13 cellular contexts compared by ENCODE assay signal in the genomic region with DNA sequence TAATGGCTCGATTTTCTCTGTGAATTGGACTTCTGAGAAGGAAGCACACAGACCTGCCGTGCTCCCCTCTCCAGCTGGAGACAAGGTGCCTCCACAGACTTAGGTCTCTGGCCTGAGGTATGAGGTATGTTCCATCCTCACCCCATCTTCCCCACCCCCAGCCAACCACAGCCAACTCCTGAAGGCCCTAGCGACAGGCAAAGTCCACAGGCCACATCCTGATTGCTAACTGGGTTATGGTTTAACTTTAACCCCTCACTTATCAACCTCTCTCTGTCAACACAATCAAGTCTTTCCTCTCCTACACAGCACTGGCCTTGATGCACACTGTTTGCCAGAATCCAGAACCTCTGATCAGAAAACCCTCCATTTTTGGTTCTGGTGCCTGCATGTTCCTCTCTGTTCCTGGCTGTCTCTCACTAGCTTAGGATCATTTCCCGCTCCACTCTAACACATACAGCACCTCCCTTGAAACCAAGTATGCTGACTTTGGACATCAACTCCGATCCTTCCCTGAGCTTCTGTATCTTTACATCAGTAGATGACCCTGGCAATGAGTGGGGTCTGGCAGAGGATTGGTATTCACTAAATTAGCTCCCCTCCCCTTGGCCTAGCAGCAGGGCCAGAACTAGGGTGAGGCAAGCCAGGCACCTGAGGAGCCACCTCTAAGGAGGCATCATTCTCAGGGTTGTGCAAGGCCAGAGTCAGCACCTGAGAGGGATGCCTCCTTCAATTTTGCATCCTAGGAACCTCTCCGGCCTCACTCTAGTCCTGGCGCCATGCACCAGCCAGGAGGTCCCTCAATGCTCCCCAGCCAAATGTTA. TPM values are rescaled to one million over a fixed set of nuclear protein-coding genes. Genes with fewer than 3 reads are reported as not detected.
DNase-seq lines count a peak whose midpoint lies in the region; TF ChIP-seq lines count a peak whose summit lies in the region.
"Had no signal": no experiment of that assay in that cellular context is flagged by ENCODE, and none has a peak within 500 bp of the region (broad histone marks: within the 10 kb centered on the region; RNA-seq: fewer than 3 reads in every experiment).

No MANE protein-coding gene starts in this region.

- in situ Hi-C loops in transverse colon (cut with MboI; ENCODE audit: low pct_ligation_motif_present in 1 of 4, low pct_unique_long_range_greater_than_20kb in 1 of 4, low sequenced_read_pairs in 3 of 4): loop anchor here in 2 of 4 donors (5.0 to 10.0 kb wide), 2 partner anchors 82 to 154 kb away; a partner anchor contains a TSS

- H3K9me2 ChIP-seq in hepatocyte (replicated peaks; ENCODE audit: insufficient read depth): no peaks in the 10 kb centered on the region

- H3K4me1 ChIP-seq in hepatocyte (ENCODE audit: insufficient read depth) (peaks cover 28% of the 10 kb centered on the region), transverse colon (peaks cover 6 to 56% (median 19%) of the 10 kb centered on the region in 4 donors), adrenal gland (replicated peaks in 1 of 2) (peaks cover 0 to 10% of the 10 kb centered on the region in 2 donors)

- no peaks in the 10 kb centered on the region for H3K9me3 ChIP-seq in hepatocyte (ENCODE audit: low read depth)
- H3K9me3 ChIP-seq in transverse colon: no peaks in the 10 kb centered on the region
- no peaks in the 10 kb centered on the region for H3K9me3 ChIP-seq in adrenal gland (replicated peaks in 1 of 3)

- POLR2A ChIA-PET in activated CD4-positive, alpha-beta memory T cell treated with anti-CD3 and anti-CD28 coated beads for 36 hours (lab: Charles Lee): interaction anchor here (0.5 to 5.1 kb wide), 11 partner anchors 9 to 199 kb away, joined by 3 to 83 read pairs (median 6); a partner anchor contains a TSS

- no peak for TF ChIP-seq EP300 in transverse colon (IDR thresholded peaks at IDR 0.05; ENCODE audit: low read depth)

- TF ChIP-seq POLR2A in transverse colon (IDR thresholded peaks at IDR 0.05) (no peak), adrenal gland (IDR thresholded peaks at IDR 0.05) (no peak)

- no peak overlapping the region for H3K27ac Mint-ChIP-seq in activated CD4-positive, alpha-beta memory T cell treated with anti-CD3 and anti-CD28 coated beads for 36 hours
- H3K27ac Mint-ChIP-seq: IgD-negative memory B cell had no signal

- peaks cover 42% of the 10 kb centered on the region for H3K4me1 Mint-ChIP-seq in activated CD4-positive, alpha-beta memory T cell treated with anti-CD3 and anti-CD28 coated beads for 36 hours (ENCODE audit: low read depth)
- H3K4me1 Mint-ChIP-seq: neural crest cell had no signal

- H3K79me2 ChIP-seq in hepatocyte: no peaks in the 10 kb centered on the region

- no peaks in the 10 kb centered on the region for H4K20me1 ChIP-seq in hepatocyte (ENCODE audit: insufficient read depth, poor library complexity, severe bottlenecking)

- H3K27me3 Mint-ChIP-seq in activated CD4-positive, alpha-beta memory T cell treated with anti-CD3 and anti-CD28 coated beads for 36 hours: no peaks in the 10 kb centered on the region

- H3K4me2 ChIP-seq in hepatocyte: peak overlapping the region; percentile 44

- H3K36me3 ChIP-seq in hepatocyte (replicated peaks; ENCODE audit: insufficient read depth, low read depth) (no peaks in the 10 kb centered on the region), transverse colon (no peaks in the 10 kb centered on the region), adrenal gland (replicated peaks in 1 of 2) (no peaks in the 10 kb centered on the region)

- H3K36me3 Mint-ChIP-seq in activated CD4-positive, alpha-beta memory T cell treated with anti-CD3 and anti-CD28 coated beads for 36 hours: peaks cover 47% of the 10 kb centered on the region
- H3K36me3 Mint-ChIP-seq: IgD-negative memory B cell had no signal

- no peak overlapping the region for H3K4me3 ChIP-seq in hepatocyte
- H3K4me3 ChIP-seq in transverse colon: no peak overlapping the region
- H3K4me3 ChIP-seq in adrenal gland: no peak overlapping the region

- H2AFZ ChIP-seq in hepatocyte: no peak overlapping the region

- TF ChIP-seq CTCF in hepatocyte (IDR thresholded peaks at IDR 0.05; ENCODE audit: poor library complexity) (no peak), transverse colon (IDR thresholded peaks at IDR 0.05) (no peak), adrenal gland (IDR thresholded peaks at IDR 0.05) (no peak)

- H3K4me3 Mint-ChIP-seq in activated CD4-positive, alpha-beta memory T cell treated with anti-CD3 and anti-CD28 coated beads for 36 hours: no peak overlapping the region
- H3K4me3 Mint-ChIP-seq: IgD-negative memory B cell, neural crest cell had no signal

- no peaks in the 10 kb centered on the region for H3K27me3 ChIP-seq in hepatocyte
- H3K27me3 ChIP-seq in transverse colon: no peaks in the 10 kb centered on the region
- no peaks in the 10 kb centered on the region for H3K27me3 ChIP-seq in adrenal gland

- CTCF ChIA-PET in activated CD4-positive, alpha-beta memory T cell treated with anti-CD3 and anti-CD28 coated beads for 36 hours (lab: Charles Lee): interaction anchor here (0.5 to 2.0 kb wide), 14 partner anchors 8 to 284 kb away, joined by 3 to 12 read pairs (median 6); a partner anchor contains a TSS

- intact Hi-C loops in activated CD4-positive, alpha-beta memory T cell treated with anti-CD3 and anti-CD28 coated beads for 36 hours (cut with micrococcal nuclease): loop anchor here (5.0 kb wide), 1 partner anchor 369 kb away; a partner anchor contains a TSS
- intact Hi-C loops in transverse colon (cut with DNase I; ENCODE audit: low total_unique reads): no loop called here
- intact Hi-C loops in adrenal gland (cut with DNase I): no loop called here
- intact Hi-C loops in cardiac septum (cut with DNase I): loop anchor here (10.0 kb wide), 1 partner anchor 282 kb away; no protein-coding TSS in a partner anchor

- 67% methylated on average over 7 of the region's 7 CpGs for WGBS in hepatocyte (ENCODE audit: low lambda C conversion rate, missing lambda C conversion rate)
- 54 to 60% methylated on average over 1 to 7 of the region's 7 CpGs for WGBS in transverse colon (ENCODE audit: low coverage in 1 of 2), 2 donors
- 69 to 81% (median 76%) methylated on average over 6 to 7 of the region's 7 CpGs for WGBS in adrenal gland, 4 donors

- peak overlapping the region; percentile 98 for H3K27ac ChIP-seq in hepatocyte
- H3K27ac ChIP-seq in transverse colon: peak overlapping the region; percentile 71 to 81 (median 74)
- no peak overlapping the region for H3K27ac ChIP-seq in adrenal gland

- DNase-seq in stimulated activated CD4-positive, alpha-beta T cell treated with anti-CD3 and anti-CD28 coated beads, Interleukin-15, amount 100 ng/mL, for 24 hours: peak; percentile 73
- no peak for DNase-seq in stimulated activated CD4-positive, alpha-beta T cell treated with anti-CD3 and anti-CD28 coated beads, Interleukin-4, amount 100 ng/mL, for 1 hour
- peak; percentile 83 for DNase-seq in activated CD4-positive, alpha-beta memory T cell treated with anti-CD3 and anti-CD28 coated beads for 36 hours
- peak; percentile 76 for DNase-seq in hepatocyte (ENCODE audit: low spot score)
- DNase-seq in transverse colon: peak; percentile 88
- no peak for DNase-seq in adrenal gland
- no peak for DNase-seq in cardiac septum (ENCODE audit: low spot score)
- DNase-seq in Kasumi-1 (lab: John Stamatoyannopoulos, UW): no peak
- DNase-seq: hippocampal formation, NCI-H82, T1000 had no signal

- no peaks in the 10 kb centered on the region for H3K9me3 Mint-ChIP-seq in activated CD4-positive, alpha-beta memory T cell treated with anti-CD3 and anti-CD28 coated beads for 36 hours
- H3K9me3 Mint-ChIP-seq: IgD-negative memory B cell, neural crest cell had no signal

RNA-seq across cellular contexts. Expression of a gene that starts 22.0 kb away (rescaled TPM):
- total RNA-seq in activated CD4-positive, alpha-beta memory T cell treated with anti-CD3 and anti-CD28 coated beads for 36 hours: 100 to 1,000 TPM; 155 to 163 TPM
- total RNA-seq in hepatocyte (3.5 and 5.3 TPM in 2 replicates), transverse colon (10 to 100 TPM in 2 of 4 donors, 1 to 10 TPM in 2; 3.2 to 15.1 (median 8.0) TPM), adrenal gland (10 to 100 TPM in 2 of 8 donors, 1 to 10 TPM in 6; 1.8 to 12.6 (median 5.2) TPM), cardiac septum (5.4 TPM)
- polyA plus RNA-seq in hepatocyte (5.0 and 5.9 TPM in 2 replicates), adrenal gland (10 to 100 TPM in 1 of 3 donors, 1 to 10 TPM in 2; 3.3 to 13.9 (median 4.2) TPM)
- total RNA-seq: neural crest cell had no signal

RNA-seq across cellular contexts. Expression of a gene that starts 26.4 kb away (rescaled TPM):
- not detected for total RNA-seq in activated CD4-positive, alpha-beta memory T cell treated with anti-CD3 and anti-CD28 coated beads for 36 hours
- total RNA-seq in hepatocyte (1.1 and 1.3 TPM in 2 replicates), transverse colon (under 1 TPM in 2 of 4 donors, not detected in 2; 0.14 to 0.37 TPM), adrenal gland (under 1 TPM; 0.09 to 0.96 (median 0.34) TPM), cardiac septum (20.0 TPM)
- polyA plus RNA-seq in hepatocyte (0.92 and 1.2 TPM in 2 replicates), adrenal gland (under 1 TPM; 0.10 to 0.84 (median 0.40) TPM)
- polyA plus RNA-seq: IgD-negative memory B cell had no signal

RNA-seq across cellular contexts. Expression of a gene that starts 49.4 kb away (rescaled TPM):
- total RNA-seq in activated CD4-positive, alpha-beta memory T cell treated with anti-CD3 and anti-CD28 coated beads for 36 hours: 10 to 100 TPM; 47.3 to 49.0 TPM
- total RNA-seq in hepatocyte: 20.6 and 21.1 TPM in 2 replicates
- polyA plus RNA-seq in hepatocyte: 10.2 and 10.8 TPM in 2 replicates
- total RNA-seq in transverse colon: 10 to 100 TPM in 2 of 4 donors, 1 to 10 TPM in 2; 2.4 to 15.2 (median 8.2) TPM
- total RNA-seq in adrenal gland: 1 to 10 TPM in 2 of 8 donors, under 1 TPM in 6; 0.28 to 1.2 (median 0.85) TPM
- polyA plus RNA-seq in adrenal gland: 1 to 10 TPM in 1 of 3 donors, under 1 TPM in 2; 0.67 to 1.1 (median 0.71) TPM
- 3.8 TPM for total RNA-seq in cardiac septum

RNA-seq across cellular contexts. Expression of a gene that starts 50.2 kb away (rescaled TPM):
- under 1 TPM; 0.22 to 0.36 TPM for total RNA-seq in activated CD4-positive, alpha-beta memory T cell treated with anti-CD3 and anti-CD28 coated beads for 36 hours
- total RNA-seq in hepatocyte: 0.57 and 1.0 TPM in 2 replicates
- polyA plus RNA-seq in hepatocyte: 0.55 and 1.1 TPM in 2 replicates
- 1 to 10 TPM in 1 of 4 donors, under 1 TPM in 2, not detected in 1; 0.41 to 1.1 (median 0.75) TPM for total RNA-seq in transverse colon
- total RNA-seq in adrenal gland: 10 to 100 TPM in 2 of 8 donors, 1 to 10 TPM in 6; 2.9 to 16.9 (median 6.9) TPM
- 1 to 10 TPM; 1.7 to 5.9 (median 1.8) TPM for polyA plus RNA-seq in adrenal gland
- 17.0 TPM for total RNA-seq in cardiac septum
- polyA plus RNA-seq: IgD-negative memory B cell had no signal

Comparison
In these comparisons a context has a peak if more than half of its experiments do, and no peak if none do; other contexts are left out.
1. DNase-seq: peak in stimulated activated CD4-positive, alpha-beta T cell treated with anti-CD3 and anti-CD28 coated beads, Interleukin-15, amount 100 ng/mL, for 24 hours (single experiment), activated CD4-positive, alpha-beta memory T cell treated with anti-CD3 and anti-CD28 coated beads for 36 hours (single experiment), hepatocyte (single experiment) and transverse colon (single experiment); none in stimulated activated CD4-positive, alpha-beta T cell treated with anti-CD3 and anti-CD28 coated beads, Interleukin-4, amount 100 ng/mL, for 1 hour (single experiment), adrenal gland (0 of 7), cardiac septum (single experiment) and Kasumi-1 (0 of 2).
2. H3K27ac ChIP-seq: peak in hepatocyte (single experiment) and transverse colon (4 of 4); none in adrenal gland (0 of 5).
3. RNA of a gene that starts 22.0 kb away (total RNA-seq): 155 to 163 TPM in activated CD4-positive, alpha-beta memory T cell treated with anti-CD3 and anti-CD28 coated beads for 36 hours; 3.2 to 15.1 TPM in transverse colon, 1.8 to 12.6 TPM in adrenal gland, 5.4 TPM in cardiac septum (single experiment) and 3.5 to 5.3 TPM in hepatocyte; every median in the first group is over 4 times any median in the second.
4. intact Hi-C loops: an anchor here in activated CD4-positive, alpha-beta memory T cell treated with anti-CD3 and anti-CD28 coated beads for 36 hours (5.0 kb wide) and cardiac septum (10.0 kb wide); none called in transverse colon and adrenal gland.